In the genomic region with DNA sequence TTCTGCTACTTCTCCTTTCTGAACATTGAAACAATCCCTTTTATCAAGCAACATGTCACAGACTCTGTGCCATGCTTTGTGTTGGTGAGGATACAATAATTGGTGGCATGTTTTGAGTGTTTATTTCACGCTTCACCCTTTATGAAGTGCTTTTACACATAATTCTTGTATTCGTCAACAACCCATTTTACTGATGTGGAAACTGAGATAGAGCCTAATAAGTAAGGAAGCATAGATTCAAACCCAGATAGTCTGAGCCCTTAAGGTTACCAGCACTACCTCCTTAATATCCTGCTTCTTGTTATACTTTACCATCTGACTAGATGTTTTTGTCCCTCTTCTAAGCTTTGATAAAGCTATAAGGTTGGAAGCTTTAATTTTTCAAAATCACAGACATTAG, we compare ENCODE assay signal across 18 cellular contexts. TPM values are rescaled to one million over a fixed set of nuclear protein-coding genes. Genes with fewer than 3 reads are reported as not detected.
A peak's percentile ranks its signal among the peaks of the same experiment; 100 is the strongest.
DNase-seq lines count a peak whose midpoint lies in the region; ATAC-seq and TF ChIP-seq lines count a peak whose summit lies in the region.
"Had no signal": no experiment of that assay in that cellular context is flagged by ENCODE, and none has a peak within 500 bp of the region (broad histone marks: within the 10 kb centered on the region; RNA-seq: fewer than 3 reads in every experiment).

No MANE protein-coding gene starts in this region.

- H3K4me2 ChIP-seq in osteoblast (ENCODE audit: insufficient read depth, low read length): peak overlapping the region; percentile 23
- H3K4me2 ChIP-seq: BLaER1 treated with 17β-estradiol and CSF1 and Interleukin-3, amounts not matched to agents 10 nM and 100 nM had no signal

- H3K27me3 ChIP-seq in osteoblast (ENCODE audit: insufficient read depth, low read length) (no peaks in the 10 kb centered on the region), upper lobe of right lung (no peaks in the 10 kb centered on the region), MG63 (no peaks in the 10 kb centered on the region)
- H3K27me3 ChIP-seq: BLaER1 treated with 17β-estradiol and CSF1 and Interleukin-3, amounts not matched to agents 10 nM and 100 nM had no signal

- ATAC-seq in upper lobe of right lung: no peak
- ATAC-seq: CD8-positive, alpha-beta T cell; PC-3 had no signal

- peaks cover 4% of the 10 kb centered on the region for H3K36me3 ChIP-seq in osteoblast (ENCODE audit: insufficient read depth, low read length)
- no peaks in the 10 kb centered on the region for H3K36me3 ChIP-seq in upper lobe of right lung
- H3K36me3 ChIP-seq in MG63: peaks cover 18% of the 10 kb centered on the region

- TF ChIP-seq CTCF in HFFc6 (IDR thresholded peaks at IDR 0.05) (no peak), chondrocyte (IDR thresholded peaks at IDR 0.05) (no peak), osteoblast (IDR thresholded peaks at IDR 0.05; ENCODE audit: extremely low read depth, low read depth, low read length) (no peak), upper lobe of right lung (IDR thresholded peaks at IDR 0.05) (no peak)

- H2AFZ ChIP-seq in osteoblast (ENCODE audit: low read length): no peak overlapping the region

- H3K27ac ChIP-seq in osteoblast (ENCODE audit: low read depth, low read length) (peak overlapping the region; percentile 61), upper lobe of right lung (peak overlapping the region; percentile 26)
- H3K27ac ChIP-seq: BLaER1 treated with 17β-estradiol and CSF1 and Interleukin-3, amounts not matched to agents 10 nM and 100 nM had no signal

- H4K20me1 ChIP-seq in osteoblast (ENCODE audit: insufficient read depth, low read length): peaks cover 20% of the 10 kb centered on the region
- H4K20me1 ChIP-seq: BLaER1 treated with 17β-estradiol and CSF1 and Interleukin-3, amounts not matched to agents 10 nM and 100 nM had no signal

- DNase-seq in HFFc6: no peak
- DNase-seq in chondrocyte (ENCODE audit: low spot score): no peak
- no peak for DNase-seq in osteoblast (ENCODE audit: insufficient read length, low spot score, missing footprints)
- DNase-seq in upper lobe of right lung: no peak
- no peak for DNase-seq in MG63
- no peak for DNase-seq in stimulated activated CD4-positive, alpha-beta T cell treated with anti-CD3 and anti-CD28 coated beads, Interleukin-12 subunit alpha, Interleukin-12 subunit beta, amount 100 ng/mL, for 4 hours
- DNase-seq in ecto neural progenitor cell (ENCODE audit: low spot score): no peak
- DNase-seq: Calu3; CD8-positive, alpha-beta T cell; KG1; MV-4-11; NCI-H187; NCI-H345; NCI-H524 treated with DMSO at 0.1 percent for 48 hours; PC-3; RPMI8226; SIG-M5 had no signal

- peaks cover 5% of the 10 kb centered on the region; the same call in 1 of the 2 replicates for H3K9me3 Mint-ChIP-seq in HFFc6
- peaks cover 9% of the 10 kb centered on the region for H3K9me3 Mint-ChIP-seq in chondrocyte (ENCODE audit: low read depth)

- H3K4me1 ChIP-seq in osteoblast (ENCODE audit: insufficient read depth, low read length) (peaks cover 41% of the 10 kb centered on the region), upper lobe of right lung (peaks cover 8% of the 10 kb centered on the region)
- H3K4me1 ChIP-seq: BLaER1 treated with 17β-estradiol and CSF1 and Interleukin-3, amounts not matched to agents 10 nM and 100 nM had no signal

- H3K79me2 ChIP-seq in osteoblast (ENCODE audit: insufficient read depth, low read length): peaks cover 73% of the 10 kb centered on the region

- no peak overlapping the region for H3K4me3 Mint-ChIP-seq in HFFc6
- no peak overlapping the region for H3K4me3 Mint-ChIP-seq in chondrocyte (ENCODE audit: unreplicated experiment)
- H3K4me3 Mint-ChIP-seq: CD8-positive, alpha-beta T cell had no signal

- H3K27ac Mint-ChIP-seq in HFFc6 (peak overlapping the region; percentile 72), chondrocyte (ENCODE audit: unreplicated experiment) (peak overlapping the region; percentile 66)
- H3K27ac Mint-ChIP-seq: CD8-positive, alpha-beta T cell had no signal

- H3K36me3 Mint-ChIP-seq in HFFc6 (ENCODE audit: low read depth) (peaks cover 49% of the 10 kb centered on the region), chondrocyte (ENCODE audit: low read depth) (peaks cover 7% of the 10 kb centered on the region)
- H3K36me3 Mint-ChIP-seq: CD8-positive, alpha-beta T cell had no signal

- H3K27me3 Mint-ChIP-seq in HFFc6 (ENCODE audit: insufficient read depth) (peaks cover 2% of the 10 kb centered on the region; the same call in 1 of the 2 replicates), chondrocyte (ENCODE audit: low read depth) (no peaks in the 10 kb centered on the region)

- H3K9me3 ChIP-seq in osteoblast (ENCODE audit: low read depth, low read length) (no peaks in the 10 kb centered on the region), upper lobe of right lung (no peaks in the 10 kb centered on the region), MG63 (peaks cover 4% of the 10 kb centered on the region; the same call in 1 of the 2 replicates)

- intact Hi-C loops in upper lobe of right lung (cut with DNase I): no loop called here

- peaks cover 58% of the 10 kb centered on the region for H3K4me1 Mint-ChIP-seq in HFFc6 (ENCODE audit: low read depth)
- peaks cover 45% of the 10 kb centered on the region for H3K4me1 Mint-ChIP-seq in chondrocyte (ENCODE audit: low read depth)

- H3K4me3 ChIP-seq in osteoblast (ENCODE audit: insufficient read depth, low read length) (no peak overlapping the region), upper lobe of right lung (no peak overlapping the region), MG63 (no peak overlapping the region)
- H3K4me3 ChIP-seq: BLaER1 treated with 17β-estradiol and CSF1 and Interleukin-3, amounts not matched to agents 10 nM and 100 nM had no signal

RNA-seq across cellular contexts. Expression of gene TTC23L, which starts 49.3 kb away (rescaled TPM):
- total RNA-seq in HFFc6 (2021; fragmentation: NEBNext Ultra II Directional; extraction: Animal tissue kit (Norgen Biotek cat#: 25700)): not detected
- total RNA-seq in chondrocyte: 1.0 TPM in 1 of 3 replicates, not detected in the others
- total RNA-seq in osteoblast: 0.29 TPM in 1 of 2 replicates, not detected in the other
- 0.20 TPM for total RNA-seq in upper lobe of right lung
- total RNA-seq in MG63 (2014; rRNA removed; shearing (Covaris generic); ENCODE audit: low replicate concordance): not detected in 2 replicates
- total RNA-seq: CD8-positive, alpha-beta T cell had no signal
